Comparison of ENCODE assay signal across 8 cellular contexts in genomic region chr9:89418882-89419641, GRCh38.
DNase-seq lines count a peak whose midpoint lies in the region; ATAC-seq and TF ChIP-seq lines count a peak whose summit lies in the region.

No MANE protein-coding gene starts in this region.

- H3K36me3 ChIP-seq in spleen = peaks cover 0 to 46% (median 3%) of the 10 kb centered on the region in 6 donors
- no peaks in the 10 kb centered on the region for H3K36me3 ChIP-seq in PC-3 (ENCODE audit: low read depth, low read length)
- H3K36me3 ChIP-seq in ovary = no peaks in the 10 kb centered on the region

- 33 to 48% (median 37%) methylated on average over 10 to 21 of the region's 21 CpGs for WGBS in spleen, 5 donors
- 41 to 61% (median 48%) methylated on average over 21 of the region's 21 CpGs for WGBS in ovary, 3 donors

- TF ChIP-seq POLR2A in spleen (IDR thresholded peaks at IDR 0.05) = no peak
- no peak for TF ChIP-seq POLR2A in ovary (IDR thresholded peaks at IDR 0.05)

- H3K4me1 ChIP-seq in spleen (peaks cover 24 to 100% (median 63%) of the 10 kb centered on the region in 6 donors), PC-3 (ENCODE audit: insufficient read depth, low read length) (no peaks in the 10 kb centered on the region), ovary (ENCODE audit: insufficient read depth) (no peaks in the 10 kb centered on the region)

- H3K4me3 ChIP-seq in spleen (peak overlapping the region in 3 of 8 donors; percentile 3 to 47 (median 12)), PC-3 (ENCODE audit: low read length) (no peak overlapping the region), ovary (no peak overlapping the region)

- peaks cover 0 to 4% (median 0%) of the 10 kb centered on the region in 8 donors for H3K9me3 ChIP-seq in spleen
- no peaks in the 10 kb centered on the region for H3K9me3 ChIP-seq in PC-3 (ENCODE audit: low read length)
- H3K9me3 ChIP-seq in ovary = no peaks in the 10 kb centered on the region

- ATAC-seq in HG03442 (IDR thresholded peaks at IDR 0.05; ENCODE audit: unreplicated experiment) = peak; percentile 55
- ATAC-seq in PC-3 = no peak

- no peaks in the 10 kb centered on the region for H3K9me2 ChIP-seq in PC-3 (replicated peaks; ENCODE audit: low read length)

- CTCF ChIA-PET in PC-3 (lab: Charles Lee) = no interaction called here

- H3K9ac ChIP-seq in PC-3 (ENCODE audit: low read length) = no peak overlapping the region

- TF ChIP-seq CTCF in spleen (IDR thresholded peaks at IDR 0.05 in 8 of 11, conservative IDR thresholded peaks at IDR 0.05 in 3 of 11) = no peak
- TF ChIP-seq CTCF in PC-3 (conservative IDR thresholded peaks at IDR 0.05; ENCODE audit: low read depth, low read length) = no peak
- no peak for TF ChIP-seq CTCF in ovary (IDR thresholded peaks at IDR 0.05)

- H3K27me3 ChIP-seq in spleen (replicated peaks in 1 of 7) = no peaks in the 10 kb centered on the region
- no peaks in the 10 kb centered on the region for H3K27me3 ChIP-seq in PC-3 (ENCODE audit: low read length)
- no peaks in the 10 kb centered on the region for H3K27me3 ChIP-seq in ovary

- H4K20me1 ChIP-seq in PC-3 (ENCODE audit: low read length) = no peaks in the 10 kb centered on the region

- H3F3A ChIP-seq in PC-3 (ENCODE audit: low read length, unreplicated experiment) = no peaks in the 10 kb centered on the region

- H2AFZ ChIP-seq in PC-3 (ENCODE audit: low read length) = no peak overlapping the region

- POLR2A ChIA-PET in PC-3 (lab: Charles Lee; ENCODE audit: unreplicated experiment) = no interaction called here

- H3K27ac ChIP-seq in spleen (peak overlapping the region in 6 of 8 donors; percentile 54 to 77 (median 66)), PC-3 (ENCODE audit: low read length) (no peak overlapping the region), ovary (no peak overlapping the region)

- DNase-seq in GM19238 (ENCODE audit: insufficient read length, low spot score) (peak; percentile 80), activated T-cell treated with anti-CD3 and anti-CD28 coated beads for 48 hours (ENCODE audit: low read depth) (peak; percentile 69), spleen (peak; percentile 93), SIG-M5 (lab: John Stamatoyannopoulos, UW) (no peak), PC-3 (no peak), ovary (no peak), cerebellum (ENCODE audit: low spot score) (no peak)

- H3K79me2 ChIP-seq in PC-3 (ENCODE audit: low read length) = no peaks in the 10 kb centered on the region

- intact Hi-C loops in spleen (cut with DNase I; ENCODE audit: low total_unique reads) = no loop called here
- intact Hi-C loops in PC-3 (cut with micrococcal nuclease) = no loop called here
- intact Hi-C loops in ovary (cut with DNase I) = no loop called here

- BruUV-seq in PC-3 (replicated peaks; lab: Mats Ljungman, UMichigan) = no TSS peak

- no peak for TF ChIP-seq EP300 in ovary (IDR thresholded peaks at IDR 0.05)

- no peak overlapping the region for H3K4me2 ChIP-seq in PC-3 (ENCODE audit: low read length)

Comparison
In these comparisons a context has a peak if more than half of its experiments do, and no peak if none do; other contexts are left out.
1. DNase-seq: peak in GM19238 (single experiment), activated T-cell treated with anti-CD3 and anti-CD28 coated beads for 48 hours (single experiment) and spleen (single experiment); none in SIG-M5 (single experiment), PC-3 (single experiment), ovary (0 of 5) and cerebellum (single experiment).
2. H3K27ac ChIP-seq: peak in spleen (6 of 8); none in PC-3 (single experiment) and ovary (0 of 2).